In the genomic region with DNA sequence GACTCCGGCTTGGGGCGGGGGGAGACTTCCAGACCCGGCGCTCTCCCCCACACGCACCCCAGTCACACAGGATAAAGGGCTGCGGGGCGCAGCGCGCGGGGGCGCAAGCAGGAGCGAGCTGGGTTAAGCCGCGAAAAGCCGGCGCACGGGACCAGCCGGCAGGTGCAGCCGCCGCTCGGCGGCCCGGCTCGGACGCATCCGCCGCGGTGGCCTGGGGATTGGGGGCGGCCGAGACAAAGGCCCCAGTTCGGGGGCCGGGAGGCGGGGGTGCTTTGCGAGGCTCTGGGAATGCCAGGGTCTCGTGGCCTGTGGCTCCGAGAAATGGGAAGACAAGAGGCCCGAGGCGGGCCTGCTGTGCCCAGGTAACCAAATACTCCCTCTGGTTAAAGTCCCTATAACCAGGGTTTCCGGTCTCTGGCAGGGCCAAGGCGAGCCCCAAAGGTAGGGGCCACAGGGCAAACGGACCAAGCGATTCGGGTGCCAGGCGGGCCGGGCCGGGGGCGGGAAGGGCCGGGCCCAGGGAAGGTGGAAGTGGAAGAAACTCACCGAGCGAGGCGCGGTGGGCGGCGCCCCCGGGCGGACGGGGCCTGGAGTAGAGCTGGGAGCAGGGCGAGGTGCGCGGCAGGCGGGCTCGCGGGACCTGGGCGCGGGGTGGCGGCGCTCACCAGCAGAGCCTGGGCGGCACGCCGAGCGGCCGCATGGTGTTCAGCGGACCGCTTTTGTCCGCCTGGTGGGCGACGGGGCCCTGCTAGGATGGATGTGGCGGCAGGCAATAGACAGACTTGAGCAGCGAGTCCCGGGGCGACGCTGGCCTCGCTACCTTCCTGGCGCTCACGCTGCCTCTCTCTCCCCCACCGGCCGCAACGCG, we compare ENCODE assay signal across 8 cellular contexts. TPM values are rescaled to one million over a fixed set of nuclear protein-coding genes. Genes with fewer than 3 reads are reported as not detected.
DNase-seq lines count a peak whose midpoint lies in the region; ATAC-seq and FAIRE-seq lines count a peak whose summit lies in the region.

TSS of gene GATA2 (minus strand) at position 849 of the 868 bp plus-strand sequence. CDS start 6,170 bp downstream, outside the sequence.

- WGBS in urinary bladder: 11% methylated on average over 89 of the region's 89 CpGs

- H3K4me3 Mint-ChIP-seq in activated T-cell treated with anti-CD3 and anti-CD28 coated beads, Interleukin-2, amount 50 U/mL, for 24 hours: peak within 1 kb of the TSS; percentile 28

- H3K4me1 ChIP-seq in urinary bladder (ENCODE audit: insufficient read depth): no peaks in the 10 kb centered on the region

- no peaks in the 10 kb centered on the region for H3K9me3 Mint-ChIP-seq in activated T-cell treated with anti-CD3 and anti-CD28 coated beads, Interleukin-2, amount 50 U/mL, for 24 hours

- peaks cover 84% of the 10 kb centered on the region for H3K27me3 Mint-ChIP-seq in activated T-cell treated with anti-CD3 and anti-CD28 coated beads, Interleukin-2, amount 50 U/mL, for 24 hours

- peak; percentile 35 to 55 for DNase-seq in stimulated activated CD4-positive, alpha-beta T cell treated with anti-CD3 and anti-CD28 coated beads, Interleukin-2, amount 100 ng/mL, for 24 hours
- no peak for DNase-seq in stimulated activated CD4-positive, alpha-beta T cell treated with anti-CD3 and anti-CD28 coated beads, Interleukin-4, amount 100 ng/mL, for 24 hours
- DNase-seq in activated T-cell treated with anti-CD3 and anti-CD28 coated beads, Interleukin-2, amount 50 U/mL, for 24 hours: peak; percentile 60
- DNase-seq in left kidney (ENCODE audit: low read depth, low spot score) (peak; percentile 77), urothelium cell line (ENCODE audit: low spot score) (no peak), NCI-H2107 (lab: John Stamatoyannopoulos, UW) (no peak)

- H3K36me3 ChIP-seq in urinary bladder (ENCODE audit: insufficient read depth): no peaks in the 10 kb centered on the region

- no peak for ATAC-seq in HG02840 (IDR thresholded peaks at IDR 0.05; ENCODE audit: low FRiP score, unreplicated experiment)

- peaks cover 38% of the 10 kb centered on the region for H3K4me1 Mint-ChIP-seq in activated T-cell treated with anti-CD3 and anti-CD28 coated beads, Interleukin-2, amount 50 U/mL, for 24 hours (ENCODE audit: low read depth)

- H3K27ac Mint-ChIP-seq in activated T-cell treated with anti-CD3 and anti-CD28 coated beads, Interleukin-2, amount 50 U/mL, for 24 hours: peak within 1 kb of the TSS; percentile 5

- H3K4me3 ChIP-seq in urinary bladder (ENCODE audit: low read depth, low read length): peak within 1 kb of the TSS; percentile 62

- no peaks in the 10 kb centered on the region for H3K36me3 Mint-ChIP-seq in activated T-cell treated with anti-CD3 and anti-CD28 coated beads, Interleukin-2, amount 50 U/mL, for 24 hours (ENCODE audit: low read depth)

- no peak for FAIRE-seq in urothelium cell line (lab: Jason Lieb, UNC)

- peak within 1 kb of the TSS; percentile 62 for H3K27ac ChIP-seq in urinary bladder (ENCODE audit: low read depth)

RNA-seq across cellular contexts. Expression of gene GATA2, which starts in this region (rescaled TPM):
- 19.2 TPM for total RNA-seq in urinary bladder
- polyA plus RNA-seq in urinary bladder: 25.7 TPM

Comparison
In these comparisons a context has a peak if more than half of its experiments do, and no peak if none do; other contexts are left out.
1. DNase-seq: peak in stimulated activated CD4-positive, alpha-beta T cell treated with anti-CD3 and anti-CD28 coated beads, Interleukin-2, amount 100 ng/mL, for 24 hours (2 of 2), activated T-cell treated with anti-CD3 and anti-CD28 coated beads, Interleukin-2, amount 50 U/mL, for 24 hours (single experiment) and left kidney (single experiment); none in stimulated activated CD4-positive, alpha-beta T cell treated with anti-CD3 and anti-CD28 coated beads, Interleukin-4, amount 100 ng/mL, for 24 hours (single experiment), urothelium cell line (single experiment) and NCI-H2107 (single experiment).